Comparison of ENCODE assay signal across 9 cellular contexts in genomic region chr11:19344661-19345518, GRCh38.
DNase-seq lines count a peak whose midpoint lies in the region; ATAC-seq and TF ChIP-seq lines count a peak whose summit lies in the region.
"Had no signal": no experiment of that assay in that cellular context is flagged by ENCODE, and none has a peak within 500 bp of the region (broad histone marks: within the 10 kb centered on the region; RNA-seq: fewer than 3 reads in every experiment).

No MANE protein-coding gene starts in this region.

- TF ChIP-seq CTCF in GM13976 (IDR thresholded peaks at IDR 0.05; ENCODE audit: borderline replicate concordance, control extremely low read depth, extremely low read depth, insufficient read depth, missing control alignments) (no peak), left ventricle myocardium inferior (IDR thresholded peaks at IDR 0.05; ENCODE audit: borderline replicate concordance) (no peak), retinal pigment epithelial cell (conservative IDR thresholded peaks at IDR 0.05; ENCODE audit: low read depth, low read length) (no peak)

- peaks cover 99% of the 10 kb centered on the region for H3K27me3 ChIP-seq in left ventricle myocardium inferior (ENCODE audit: low read depth)

- H3K9me3 ChIP-seq in left ventricle myocardium inferior (replicated peaks) = no peaks in the 10 kb centered on the region

- no peak overlapping the region for H3K4me3 Mint-ChIP-seq in activated T-cell treated with anti-CD3 and anti-CD28 coated beads, Interleukin-2, amount 50 U/mL, for 24 hours

- peaks cover 5% of the 10 kb centered on the region for H3K4me1 Mint-ChIP-seq in activated T-cell treated with anti-CD3 and anti-CD28 coated beads, Interleukin-2, amount 50 U/mL, for 24 hours (ENCODE audit: low read depth)

- DNase-seq in GM13976 (ENCODE audit: low spot score) (peak; percentile 61), SW480 (ENCODE audit: low spot score) (peak; percentile 80), left ventricle myocardium inferior (peak; percentile 42), retinal pigment epithelial cell (ENCODE audit: low read depth) (no peak), glomerular visceral epithelial cell (ENCODE audit: extremely low spot score) (no peak), COLO829 (ENCODE audit: low spot score) (no peak)
- DNase-seq in activated T-cell treated with anti-CD3 and anti-CD28 coated beads, Interleukin-2, amount 50 U/mL, for 24 hours = no peak

- peaks cover 92% of the 10 kb centered on the region for H3K27me3 Mint-ChIP-seq in activated T-cell treated with anti-CD3 and anti-CD28 coated beads, Interleukin-2, amount 50 U/mL, for 24 hours

- intact Hi-C loops in left ventricle myocardium inferior (cut with micrococcal nuclease) = no loop called here

- H3K4me3 ChIP-seq in left ventricle myocardium inferior = peak overlapping the region; percentile 63
- H3K4me3 ChIP-seq in retinal pigment epithelial cell (ENCODE audit: low read length) = peak overlapping the region; percentile 17
- H3K4me3 ChIP-seq: SK-N-MC had no signal

- peaks cover 35% of the 10 kb centered on the region for H3K4me1 ChIP-seq in left ventricle myocardium inferior

- no peak overlapping the region for H3K27ac ChIP-seq in left ventricle myocardium inferior (replicated peaks)
- H3K27ac ChIP-seq: SK-N-MC had no signal

- H3K36me3 Mint-ChIP-seq in activated T-cell treated with anti-CD3 and anti-CD28 coated beads, Interleukin-2, amount 50 U/mL, for 24 hours (ENCODE audit: low read depth) = no peaks in the 10 kb centered on the region

- H3K9me3 Mint-ChIP-seq in activated T-cell treated with anti-CD3 and anti-CD28 coated beads, Interleukin-2, amount 50 U/mL, for 24 hours = no peaks in the 10 kb centered on the region

- no peak overlapping the region for H3K27ac Mint-ChIP-seq in activated T-cell treated with anti-CD3 and anti-CD28 coated beads, Interleukin-2, amount 50 U/mL, for 24 hours

- H3K36me3 ChIP-seq in left ventricle myocardium inferior = no peaks in the 10 kb centered on the region

- in situ Hi-C loops in GM13976 (cut with MboI; ENCODE audit: low sequenced_read_pairs, unreplicated experiment) = no loop called here

- peak; percentile 53 for ATAC-seq in HG03045 (IDR thresholded peaks at IDR 0.05; ENCODE audit: unreplicated experiment)

Comparison
In these comparisons a context has a peak if more than half of its experiments do, and no peak if none do; other contexts are left out.
1. DNase-seq: peak in GM13976 (single experiment), SW480 (single experiment) and left ventricle myocardium inferior (single experiment); none in retinal pigment epithelial cell (single experiment), glomerular visceral epithelial cell (single experiment), activated T-cell treated with anti-CD3 and anti-CD28 coated beads, Interleukin-2, amount 50 U/mL, for 24 hours (single experiment) and COLO829 (single experiment).